In genomic region chr13:46992383-46992952, GRCh38 we compare ENCODE assay signal across 11 cellular contexts.
DNase-seq lines count a peak whose midpoint lies in the region; ATAC-seq and TF ChIP-seq lines count a peak whose summit lies in the region.
"Had no signal": no experiment of that assay in that cellular context is flagged by ENCODE, and none has a peak within 500 bp of the region (broad histone marks: within the 10 kb centered on the region; RNA-seq: fewer than 3 reads in every experiment).

No MANE protein-coding gene starts in this region.

- H3K36me3 ChIP-seq in Loucy (ENCODE audit: insufficient read depth, low read length): no peaks in the 10 kb centered on the region
- no peaks in the 10 kb centered on the region for H3K36me3 ChIP-seq in endodermal cell (ENCODE audit: control insufficient read depth, insufficient read depth, low read length)

- H3K9me3 Mint-ChIP-seq in endodermal cell: no peaks in the 10 kb centered on the region
- H3K9me3 Mint-ChIP-seq: T-helper 1 cell treated with Interleukin-12 subunit alpha and Interleukin-12 subunit beta and Interleukin-4 antibody, amounts not matched to agents 30 μg/mL and 1 μg/mL, for 36 hours had no signal

- H3K27me3 Mint-ChIP-seq in endodermal cell (ENCODE audit: insufficient read depth): peaks cover 2% of the 10 kb centered on the region

- POLR2A ChIA-PET in AG04449 (lab: Yijun Ruan, JAX): no interaction called here

- no peaks in the 10 kb centered on the region for H3K79me2 ChIP-seq in Loucy (ENCODE audit: insufficient read depth, low read length)

- H3K27me3 ChIP-seq in Loucy (ENCODE audit: insufficient read depth, low read length, poor library complexity, severe bottlenecking): no peaks in the 10 kb centered on the region
- peaks cover 5% of the 10 kb centered on the region for H3K27me3 ChIP-seq in endodermal cell (ENCODE audit: control insufficient read depth, insufficient read depth, low read length, poor library complexity, severe bottlenecking)

- no peaks in the 10 kb centered on the region for H4K20me1 ChIP-seq in Loucy (ENCODE audit: insufficient read depth, low read length, poor library complexity, severe bottlenecking)

- H3K9ac ChIP-seq in Loucy (ENCODE audit: low read depth, low read length, poor library complexity, severe bottlenecking) (no peak overlapping the region), endodermal cell (ENCODE audit: extremely low read depth, low read length, poor library complexity, severe bottlenecking) (no peak overlapping the region)

- no peak for DNase-seq in AG04449 (ENCODE audit: low read depth, low spot score)
- DNase-seq in endodermal cell: no peak
- DNase-seq in NCI-H2107 (lab: John Stamatoyannopoulos, UW): no peak
- DNase-seq in NCI-H1048 (lab: John Stamatoyannopoulos, UW): no peak
- no peak for DNase-seq in epidermal melanocyte (ENCODE audit: insufficient read length, low spot score)
- DNase-seq: cerebellar nuclear complex, GDM1 had no signal

- H2AFZ ChIP-seq in Loucy (ENCODE audit: low read length): no peak overlapping the region

- no peaks in the 10 kb centered on the region for H3F3A ChIP-seq in Loucy (ENCODE audit: low read depth)

- H3K4me2 ChIP-seq in Loucy (ENCODE audit: low read depth, low read length, poor library complexity, severe bottlenecking): no peak overlapping the region

- H3K4me3 Mint-ChIP-seq in endodermal cell: no peak overlapping the region
- H3K4me3 Mint-ChIP-seq: T-helper 1 cell treated with Interleukin-12 subunit alpha and Interleukin-12 subunit beta and Interleukin-4 antibody, amounts not matched to agents 30 μg/mL and 1 μg/mL, for 36 hours had no signal

- H3K36me3 Mint-ChIP-seq in endodermal cell (ENCODE audit: low read depth): no peaks in the 10 kb centered on the region

- H3K27ac ChIP-seq in endodermal cell (ENCODE audit: low read depth, low read length): no peak overlapping the region

- WGBS in endodermal cell (ENCODE audit: insufficient coverage in 1 of 2, insufficient read length in 1 of 2), 2 experiments: 74 to 89% methylated on average over 3 of the region's 3 CpGs

- no peak overlapping the region for H3K27ac Mint-ChIP-seq in endodermal cell
- H3K27ac Mint-ChIP-seq: T-helper 1 cell treated with Interleukin-12 subunit alpha and Interleukin-12 subunit beta and Interleukin-4 antibody, amounts not matched to agents 30 μg/mL and 1 μg/mL, for 36 hours had no signal

- CTCF ChIA-PET in AG04449 (lab: Yijun Ruan, JAX): interaction anchor here (1.1 to 2.4 kb wide), 3 partner anchors 13 to 30 kb away, joined by 3 to 11 read pairs (median 3); no protein-coding TSS in a partner anchor

- H3K4me3 ChIP-seq in AG04449 (ENCODE audit: low read depth, low read length): no peak overlapping the region
- H3K4me3 ChIP-seq in Loucy (ENCODE audit: low read length, poor library complexity, severe bottlenecking): no peak overlapping the region
- H3K4me3 ChIP-seq in endodermal cell (ENCODE audit: low read length): no peak overlapping the region

- peak; percentile 40 for ATAC-seq in GM18868 (IDR thresholded peaks at IDR 0.05; ENCODE audit: unreplicated experiment)
- no peak for ATAC-seq in GM21390 (IDR thresholded peaks at IDR 0.05; ENCODE audit: unreplicated experiment)

- H3K9me2 ChIP-seq in Loucy (replicated peaks; ENCODE audit: low read depth, low read length): no peaks in the 10 kb centered on the region

- no peaks in the 10 kb centered on the region for H3K4me1 Mint-ChIP-seq in endodermal cell

- TF ChIP-seq CTCF in AG04449 (IDR thresholded peaks at IDR 0.05; ENCODE audit: insufficient read depth, low read length, missing control alignments): peak; percentile 31
- peak; percentile 62 for TF ChIP-seq CTCF in Loucy (conservative IDR thresholded peaks at IDR 0.05; ENCODE audit: low read length)
- TF ChIP-seq CTCF in endodermal cell (conservative IDR thresholded peaks at IDR 0.05): peak; percentile 71

- H3K9me3 ChIP-seq in Loucy (ENCODE audit: insufficient read depth, low read depth, low read length): no peaks in the 10 kb centered on the region
- no peaks in the 10 kb centered on the region for H3K9me3 ChIP-seq in endodermal cell (ENCODE audit: control insufficient read depth, low read length)

- no peaks in the 10 kb centered on the region for H3K4me1 ChIP-seq in Loucy (ENCODE audit: insufficient read depth, low read length, poor library complexity, severe bottlenecking)
- H3K4me1 ChIP-seq in endodermal cell (ENCODE audit: control insufficient read depth, insufficient read depth, low read length): no peaks in the 10 kb centered on the region
